9 cellular contexts compared by ENCODE assay signal in genomic region chr19:18507021-18507726, GRCh38. TPM values are rescaled to one million over a fixed set of nuclear protein-coding genes. Genes with fewer than 3 reads are reported as not detected.
DNase-seq lines count a peak whose midpoint lies in the region; ATAC-seq and TF ChIP-seq lines count a peak whose summit lies in the region.
"Had no signal": no experiment of that assay in that cellular context is flagged by ENCODE, and none has a peak within 500 bp of the region (broad histone marks: within the 10 kb centered on the region; RNA-seq: fewer than 3 reads in every experiment).

No MANE protein-coding gene starts in this region.

- no peak overlapping the region for H2AK5ac ChIP-seq in mesenchymal stem cell (ENCODE audit: low read length, severe bottlenecking)

- H3K79me2 ChIP-seq in OCI-LY7 (ENCODE audit: insufficient read depth, low read depth, low read length) = peaks cover 41% of the 10 kb centered on the region; the same call in 1 of the 2 replicates

- peaks cover 7% of the 10 kb centered on the region; the same call in 1 of the 2 replicates for H4K20me1 ChIP-seq in OCI-LY7 (ENCODE audit: insufficient read depth, low read length)

- peak overlapping the region in 1 of 2 experiments; percentile 65 for H3K18ac ChIP-seq in mesenchymal stem cell (ENCODE audit: low read depth in 1 of 2, low read length in 2 of 2)

- BruUV-seq in OCI-LY7 (replicated peaks; lab: Mats Ljungman, UMichigan) = no TSS peak

- peaks cover 3 to 16% of the 10 kb centered on the region in 2 experiments for H3K36me3 ChIP-seq in mesenchymal stem cell (ENCODE audit: control insufficient read depth in 1 of 2, insufficient read depth in 2 of 2, low read depth in 1 of 2, low read length in 2 of 2)
- H3K36me3 ChIP-seq in OCI-LY7 (ENCODE audit: insufficient read depth, low read length) = no peaks in the 10 kb centered on the region

- H2BK120ac ChIP-seq in mesenchymal stem cell (ENCODE audit: low read depth, low read length) = no peak overlapping the region

- POLR2A ChIA-PET in OCI-LY7 (lab: Charles Lee) = interaction anchor here (1.1 kb wide), 1 partner anchor 37 kb away, joined by 4 read pairs; the partner anchor contains the start of gene FKBP8

- H3K27ac Mint-ChIP-seq in central memory CD8-positive, alpha-beta T cell (ENCODE audit: low read depth) = peak overlapping the region; percentile 87

- H3K14ac ChIP-seq in mesenchymal stem cell (ENCODE audit: low read length in 2 of 2) = peak overlapping the region in 1 of 2 experiments; percentile 83

- intact Hi-C loops in OCI-LY7 (cut with micrococcal nuclease; ENCODE audit: unreplicated experiment) = no loop called here

- H2AFZ ChIP-seq in mesenchymal stem cell (ENCODE audit: low read depth, low read length) (no peak overlapping the region), OCI-LY7 (ENCODE audit: low read length) (no peak overlapping the region)

- H4K8ac ChIP-seq in mesenchymal stem cell (ENCODE audit: low read length) = no peak overlapping the region

- no peaks in the 10 kb centered on the region for H3K9me3 Mint-ChIP-seq in central memory CD8-positive, alpha-beta T cell

- no peaks in the 10 kb centered on the region for H3K9me2 ChIP-seq in OCI-LY7 (ENCODE audit: insufficient read depth, low read length)

- H3K9me3 ChIP-seq in mesenchymal stem cell (ENCODE audit: control insufficient read depth, low read length) (no peaks in the 10 kb centered on the region), OCI-LY7 (ENCODE audit: low read length) (no peaks in the 10 kb centered on the region)

- CTCF ChIA-PET in OCI-LY7 (lab: Charles Lee; ENCODE audit: unreplicated experiment) = no interaction called here

- H4K91ac ChIP-seq in mesenchymal stem cell (ENCODE audit: low read length) = peak overlapping the region; percentile 72

- no peak overlapping the region for H2BK5ac ChIP-seq in mesenchymal stem cell (ENCODE audit: low read depth, low read length, poor library complexity, severe bottlenecking)

- peaks cover 81% of the 10 kb centered on the region for H3K4me1 Mint-ChIP-seq in central memory CD8-positive, alpha-beta T cell

- DNase-seq in Ammon's horn (ENCODE audit: low spot score) = peak; percentile 67
- peak; percentile 14 for DNase-seq in OCI-M1 (lab: John Stamatoyannopoulos, UW)
- no peak for DNase-seq in central memory CD8-positive, alpha-beta T cell (ENCODE audit: low spot score in 2 of 2)
- no peak for DNase-seq in mesenchymal stem cell
- DNase-seq in MV-4-11 (lab: John Stamatoyannopoulos, UW) = no peak
- DNase-seq in OCI-LY7 (ENCODE audit: low spot score) = no peak
- DNase-seq in activated CD8-positive, alpha-beta memory T cell treated with anti-CD3 and anti-CD28 coated beads, Interleukin-2, amount 50 U/mL, for 4 hours = no peak
- DNase-seq: HCEC 1CT had no signal

- peaks cover 19% of the 10 kb centered on the region for H3K36me3 Mint-ChIP-seq in central memory CD8-positive, alpha-beta T cell (ENCODE audit: insufficient read depth)

- H2BK12ac ChIP-seq in mesenchymal stem cell (ENCODE audit: low read length in 2 of 2) = peak overlapping the region in 1 of 2 experiments; percentile 65

- ATAC-seq in central memory CD8-positive, alpha-beta T cell (replicated peaks; ENCODE audit: extremely low read depth, poor library complexity, severe bottlenecking) = peak; percentile 51
- ATAC-seq in HG02571 (IDR thresholded peaks at IDR 0.05; ENCODE audit: unreplicated experiment) = no peak

- no peak overlapping the region for H3K9ac ChIP-seq in mesenchymal stem cell (ENCODE audit: low read length)

- peak overlapping the region in 1 of 2 experiments; percentile 57 for H3K4ac ChIP-seq in mesenchymal stem cell (ENCODE audit: low read depth in 1 of 2, low read length in 2 of 2)

- H3K4me1 ChIP-seq in mesenchymal stem cell (ENCODE audit: control insufficient read depth, insufficient read depth, low read depth, low read length) = peaks cover 60% of the 10 kb centered on the region
- H3K4me1 ChIP-seq in OCI-LY7 (ENCODE audit: insufficient read depth, low read length, poor library complexity, severe bottlenecking) = no peaks in the 10 kb centered on the region

- H3K23ac ChIP-seq in mesenchymal stem cell (ENCODE audit: low read length in 2 of 2) = peak overlapping the region in 1 of 2 experiments; percentile 85

- H3K4me3 ChIP-seq in mesenchymal stem cell (ENCODE audit: insufficient read depth in 1 of 2, low read depth in 1 of 2, low read length in 2 of 2) = peak overlapping the region in 1 of 2 experiments; percentile 3
- no peak overlapping the region for H3K4me3 ChIP-seq in OCI-LY7 (ENCODE audit: low read depth, low read length, poor library complexity, severe bottlenecking)

- H3K4me3 Mint-ChIP-seq in central memory CD8-positive, alpha-beta T cell = peak overlapping the region; percentile 72

- H3K27ac ChIP-seq in mesenchymal stem cell (ENCODE audit: low read length, poor library complexity, severe bottlenecking) (no peak overlapping the region), OCI-LY7 (ENCODE audit: low read depth, low read length, poor library complexity, severe bottlenecking) (no peak overlapping the region)

- H3K4me2 ChIP-seq in mesenchymal stem cell (ENCODE audit: low read length, poor library complexity, severe bottlenecking) (no peak overlapping the region), OCI-LY7 (ENCODE audit: low read length) (no peak overlapping the region)

- H2BK15ac ChIP-seq in mesenchymal stem cell (ENCODE audit: low read depth, poor library complexity, severe bottlenecking) = no peak overlapping the region

- H3K27me3 Mint-ChIP-seq in central memory CD8-positive, alpha-beta T cell = no peaks in the 10 kb centered on the region

- no peaks in the 10 kb centered on the region for H3K27me3 ChIP-seq in mesenchymal stem cell (ENCODE audit: control insufficient read depth in 1 of 2, insufficient read depth in 1 of 2, low read length in 2 of 2)

- 80% methylated on average over 9 of the region's 9 CpGs for WGBS in mesenchymal stem cell

- no peak for TF ChIP-seq CTCF in OCI-LY7 (conservative IDR thresholded peaks at IDR 0.05; ENCODE audit: low read length)

- peaks cover 15% of the 10 kb centered on the region for H3K79me1 ChIP-seq in mesenchymal stem cell (replicated peaks; ENCODE audit: low read length, poor library complexity, severe bottlenecking)

RNA-seq across cellular contexts. Expression of gene ELL, which starts 14.7 kb away (rescaled TPM):
- 9.8 TPM for polyA plus RNA-seq in mesenchymal stem cell (2013, experiment 1 of 2)
- 9.8 TPM for polyA plus RNA-seq in mesenchymal stem cell (2013, experiment 2 of 2)
- 14.4 and 18.7 TPM in 2 replicates for total RNA-seq in OCI-LY7 (2014; rRNA removed; shearing (Covaris generic))
- 24.6 and 26.5 TPM in 2 replicates for total RNA-seq in OCI-LY7 (2022)

RNA-seq across cellular contexts. Expression of gene FKBP8, which starts 36.2 kb away (rescaled TPM):
- polyA plus RNA-seq in mesenchymal stem cell (2013, experiment 1 of 2) = 175 TPM
- polyA plus RNA-seq in mesenchymal stem cell (2013, experiment 2 of 2) = 169 TPM
- 159 and 200 TPM in 2 replicates for total RNA-seq in OCI-LY7 (2014; rRNA removed; shearing (Covaris generic))
- total RNA-seq in OCI-LY7 (2022) = 189 and 201 TPM in 2 replicates

RNA-seq across cellular contexts. Expression of gene KXD1, which starts 50.5 kb away (rescaled TPM):
- polyA plus RNA-seq in mesenchymal stem cell (2013, experiment 1 of 2) = 138 TPM
- 134 TPM for polyA plus RNA-seq in mesenchymal stem cell (2013, experiment 2 of 2)
- 96.0 and 99.8 TPM in 2 replicates for total RNA-seq in OCI-LY7 (2014; rRNA removed; shearing (Covaris generic))
- 96.7 and 101 TPM in 2 replicates for total RNA-seq in OCI-LY7 (2022)

Comparison
In these comparisons a context has a peak if more than half of its experiments do, and no peak if none do; other contexts are left out.
1. DNase-seq: peak in Ammon's horn (single experiment) and OCI-M1 (single experiment); none in central memory CD8-positive, alpha-beta T cell (0 of 2), mesenchymal stem cell (single experiment), MV-4-11 (single experiment), OCI-LY7 (single experiment) and activated CD8-positive, alpha-beta memory T cell treated with anti-CD3 and anti-CD28 coated beads, Interleukin-2, amount 50 U/mL, for 4 hours (single experiment).